Comparison of ENCODE assay signal across 8 cellular contexts in genomic region chr9:120931278-120932085, GRCh38. TPM values are rescaled to one million over a fixed set of nuclear protein-coding genes. Genes with fewer than 3 reads are reported as not detected.
DNase-seq lines count a peak whose midpoint lies in the region; ATAC-seq and TF ChIP-seq lines count a peak whose summit lies in the region.

No MANE protein-coding gene starts in this region.

- peak overlapping the region; percentile 63 for H2AFZ ChIP-seq in DND-41 (ENCODE audit: low read depth, low read length)

- H3K27me3 ChIP-seq in DND-41 (ENCODE audit: insufficient read depth, low read length, poor library complexity) (no peaks in the 10 kb centered on the region), neutrophil (no peaks in the 10 kb centered on the region)

- H3K4me3 Mint-ChIP-seq in T-helper 2 cell treated with Interferon-gamma antibody and Interleukin-4, amounts not matched to agents 5 μg/mL and 100 μg/mL, for 36 hours: peak overlapping the region; percentile 89
- H3K4me3 Mint-ChIP-seq in WTC11: no peak overlapping the region

- no peaks in the 10 kb centered on the region for H4K20me1 ChIP-seq in DND-41 (ENCODE audit: insufficient read depth, low read length)

- H3K9ac ChIP-seq in DND-41 (ENCODE audit: low read depth, low read length): peak overlapping the region; percentile 31

- ATAC-seq in DND-41 (ENCODE audit: insufficient read depth, low read depth) (peak; percentile 72), GM19351 (IDR thresholded peaks at IDR 0.05; ENCODE audit: unreplicated experiment) (peak; percentile 53), HG03442 (IDR thresholded peaks at IDR 0.05; ENCODE audit: unreplicated experiment) (peak; percentile 45), WTC11 (no peak)

- DNase-seq in DND-41: peak; percentile 70
- peak; percentile 68 for DNase-seq in T-helper 2 cell treated with Interferon-gamma antibody and Interleukin-4, amounts not matched to agents 5 μg/mL and 100 μg/mL, for 36 hours (ENCODE audit: low spot score)
- no peak for DNase-seq in NCI-H187 (lab: John Stamatoyannopoulos, UW)
- DNase-seq in WTC11 (ENCODE audit: low spot score): no peak

- H3K9me3 Mint-ChIP-seq in T-helper 2 cell treated with Interferon-gamma antibody and Interleukin-4, amounts not matched to agents 5 μg/mL and 100 μg/mL, for 36 hours: no peaks in the 10 kb centered on the region
- H3K9me3 Mint-ChIP-seq in WTC11: no peaks in the 10 kb centered on the region

- H3K9me3 ChIP-seq in DND-41 (ENCODE audit: insufficient read depth, low read length, severe bottlenecking): no peaks in the 10 kb centered on the region
- no peaks in the 10 kb centered on the region for H3K9me3 ChIP-seq in neutrophil

- H3K36me3 ChIP-seq in DND-41 (ENCODE audit: insufficient read depth, low read length): no peaks in the 10 kb centered on the region
- H3K36me3 ChIP-seq in neutrophil: no peaks in the 10 kb centered on the region

- no peaks in the 10 kb centered on the region for H3K27me3 Mint-ChIP-seq in T-helper 2 cell treated with Interferon-gamma antibody and Interleukin-4, amounts not matched to agents 5 μg/mL and 100 μg/mL, for 36 hours (ENCODE audit: low read depth)
- peaks cover 24% of the 10 kb centered on the region for H3K27me3 Mint-ChIP-seq in WTC11 (ENCODE audit: low read depth)

- H3K36me3 Mint-ChIP-seq in T-helper 2 cell treated with Interferon-gamma antibody and Interleukin-4, amounts not matched to agents 5 μg/mL and 100 μg/mL, for 36 hours (ENCODE audit: low read depth): peaks cover 11% of the 10 kb centered on the region
- H3K36me3 Mint-ChIP-seq in WTC11: no peaks in the 10 kb centered on the region

- CTCF ChIA-PET in WTC11 (lab: Charles Lee): no interaction called here

- H3K4me1 ChIP-seq in DND-41 (ENCODE audit: insufficient read depth, low read length) (peaks cover 62% of the 10 kb centered on the region), neutrophil (ENCODE audit: control insufficient read depth in 1 of 2, insufficient read depth in 1 of 2, low read depth in 1 of 2, low read length in 1 of 2) (peaks cover 64 to 67% of the 10 kb centered on the region in 2 experiments)

- H3K27ac ChIP-seq in DND-41 (ENCODE audit: low read length): peak overlapping the region; percentile 71
- H3K27ac ChIP-seq in cingulate gyrus (ENCODE audit: low read depth, low read length): peak overlapping the region; percentile 49
- H3K27ac ChIP-seq in neutrophil: peak overlapping the region; percentile 44

- TF ChIP-seq CTCF in DND-41 (IDR thresholded peaks at IDR 0.05; ENCODE audit: borderline replicate concordance, extremely low read depth, low read length, poor library complexity, severe bottlenecking) (no peak), neutrophil (IDR thresholded peaks at IDR 0.05) (no peak), WTC11 (IDR thresholded peaks at IDR 0.05) (no peak)

- no peaks in the 10 kb centered on the region for H3K79me2 ChIP-seq in DND-41 (ENCODE audit: insufficient read depth, low read length)

- peaks cover 78% of the 10 kb centered on the region for H3K4me1 Mint-ChIP-seq in T-helper 2 cell treated with Interferon-gamma antibody and Interleukin-4, amounts not matched to agents 5 μg/mL and 100 μg/mL, for 36 hours (ENCODE audit: low read depth)
- H3K4me1 Mint-ChIP-seq in WTC11: peaks cover 16% of the 10 kb centered on the region

- H3K4me3 ChIP-seq in DND-41 (ENCODE audit: low read depth in 1 of 2, low read length in 2 of 2) (no peak overlapping the region), neutrophil (ENCODE audit: low read depth in 1 of 2, low read length in 1 of 2) (no peak overlapping the region)

- H3K4me2 ChIP-seq in DND-41 (ENCODE audit: insufficient read depth, low read length): peak overlapping the region; percentile 42

- POLR2A ChIA-PET in WTC11 (lab: Charles Lee): no interaction called here

- peak overlapping the region; percentile 100 for H3K27ac Mint-ChIP-seq in T-helper 2 cell treated with Interferon-gamma antibody and Interleukin-4, amounts not matched to agents 5 μg/mL and 100 μg/mL, for 36 hours
- no peak overlapping the region for H3K27ac Mint-ChIP-seq in WTC11

TF ChIP-seq in WTC11, 78 proteins besides CTCF, POLR2A, EP300 and RAD21:
- no peak for TF ChIP-seq NFATC4 (CRISPR knock-in tag; IDR thresholded peaks at IDR 0.05)
- no peak for TF ChIP-seq ZNF425 (CRISPR knock-in tag; conservative IDR thresholded peaks at IDR 0.05)
- no peak for TF ChIP-seq USF2 (CRISPR knock-in tag; IDR thresholded peaks at IDR 0.05)
- TF ChIP-seq TCF7 (CRISPR knock-in tag; IDR thresholded peaks at IDR 0.05; ENCODE audit: low read depth): no peak
- no peak for TF ChIP-seq PRRX2 (CRISPR knock-in tag; IDR thresholded peaks at IDR 0.05)
- TF ChIP-seq ZMAT4 (CRISPR knock-in tag; IDR thresholded peaks at IDR 0.05): no peak
- no peak for TF ChIP-seq MXD4 (CRISPR knock-in tag; IDR thresholded peaks at IDR 0.05; ENCODE audit: borderline replicate concordance)
- no peak for TF ChIP-seq NFYB (CRISPR knock-in tag; conservative IDR thresholded peaks at IDR 0.05; ENCODE audit: low read depth)
- no peak for TF ChIP-seq MLX (CRISPR knock-in tag; IDR thresholded peaks at IDR 0.05)
- no peak for TF ChIP-seq ARID4B (CRISPR knock-in tag; IDR thresholded peaks at IDR 0.05; ENCODE audit: borderline replicate concordance)
- TF ChIP-seq NR1H2 (CRISPR knock-in tag; IDR thresholded peaks at IDR 0.05): no peak

RNA-seq across cellular contexts. Expression of gene TRAF1, which starts 4.9 kb away (rescaled TPM):
- 1.8 to 3.1 TPM (median 2.9 TPM) in 3 replicates for total RNA-seq in WTC11 (2021)

RNA-seq across cellular contexts. Expression of gene PHF19, which starts 54.5 kb away (rescaled TPM):
- 29.3 to 39.0 TPM (median 35.4 TPM) in 3 replicates for total RNA-seq in WTC11 (2021)

Comparison
In these comparisons a context has a peak if more than half of its experiments do, and no peak if none do; other contexts are left out.
1. DNase-seq: peak in DND-41 (single experiment) and T-helper 2 cell treated with Interferon-gamma antibody and Interleukin-4, amounts not matched to agents 5 μg/mL and 100 μg/mL, for 36 hours (single experiment); none in NCI-H187 (0 of 2) and WTC11 (single experiment).
2. Peak in every context shown above with its lines, with median percentiles within 50 percentile points of each other: H3K27ac ChIP-seq.